In genomic region chr17:67364847-67365761, GRCh38 we compare ENCODE assay signal across 9 cellular contexts. TPM values are rescaled to one million over a fixed set of nuclear protein-coding genes. Genes with fewer than 3 reads are reported as not detected.
DNase-seq lines count a peak whose midpoint lies in the region; ATAC-seq, FAIRE-seq and TF ChIP-seq lines count a peak whose summit lies in the region.
"Had no signal": no experiment of that assay in that cellular context is flagged by ENCODE, and none has a peak within 500 bp of the region (broad histone marks: within the 10 kb centered on the region; RNA-seq: fewer than 3 reads in every experiment).

No MANE protein-coding gene starts in this region.

- peaks cover 64% of the 10 kb centered on the region for H3K79me2 ChIP-seq in OCI-LY3 (ENCODE audit: low read length)

- no peak for TF ChIP-seq CTCF in Caco-2 (IDR thresholded peaks at IDR 0.05; ENCODE audit: insufficient read depth in 1 of 2, low read depth in 1 of 2, low read length in 1 of 2, severe bottlenecking in 1 of 2, unreplicated experiment in 1 of 2)
- TF ChIP-seq CTCF in OCI-LY3 (IDR thresholded peaks at IDR 0.05; ENCODE audit: low read depth, low read length), result no peak

- H3K27me3 Mint-ChIP-seq in Caco-2 (ENCODE audit: insufficient read depth, unreplicated experiment), result no peaks in the 10 kb centered on the region
- no peaks in the 10 kb centered on the region for H3K27me3 Mint-ChIP-seq in effector memory CD8-positive, alpha-beta T cell

- H3K4me3 Mint-ChIP-seq in Caco-2 (ENCODE audit: unreplicated experiment), result peak overlapping the region; percentile 90
- peak overlapping the region; percentile 77 to 91 for H3K4me3 Mint-ChIP-seq in effector memory CD8-positive, alpha-beta T cell

- FAIRE-seq in frontal cortex (lab: Jason Lieb, UNC), result no peak
- FAIRE-seq: colon had no signal

- POLR2A ChIA-PET in Caco-2 (lab: Charles Lee), result no interaction called here

- H3K4me3 ChIP-seq in Caco-2 (ENCODE audit: low read depth, low read length) (peak overlapping the region; percentile 94), OCI-LY3 (ENCODE audit: low read length) (peak overlapping the region; percentile 96), neuron (ENCODE audit: low read length) (peak overlapping the region; percentile 89)

- H3K27me3 ChIP-seq in Caco-2 (replicated peaks; ENCODE audit: control insufficient read depth, insufficient read depth, low read length) (no peaks in the 10 kb centered on the region), OCI-LY3 (ENCODE audit: low read depth, low read length) (no peaks in the 10 kb centered on the region), neuron (ENCODE audit: insufficient read depth, low read length) (no peaks in the 10 kb centered on the region)

- H3K4me2 ChIP-seq in OCI-LY3 (ENCODE audit: low read length), result peak overlapping the region; percentile 89

- peak overlapping the region; percentile 82 for H3K9ac ChIP-seq in OCI-LY3 (ENCODE audit: low read length)

- peaks cover 5% of the 10 kb centered on the region for H3K4me1 Mint-ChIP-seq in Caco-2 (ENCODE audit: low read depth, unreplicated experiment)
- H3K4me1 Mint-ChIP-seq in effector memory CD8-positive, alpha-beta T cell (ENCODE audit: low read depth in 2 of 2), result peaks cover 39 to 42% of the 10 kb centered on the region in 2 donors

- H3K36me3 ChIP-seq in Caco-2 (ENCODE audit: control insufficient read depth, insufficient read depth, low read length) (peaks cover 2% of the 10 kb centered on the region), OCI-LY3 (replicated peaks; ENCODE audit: low read depth, low read length) (peaks cover 21% of the 10 kb centered on the region), neuron (ENCODE audit: insufficient read depth, low read length) (peaks cover 16% of the 10 kb centered on the region)

- BruUV-seq in Caco-2 (replicated peaks; lab: Mats Ljungman, UMichigan), result TSS peak; percentile 36

- H3K4me1 ChIP-seq in Caco-2 (peaks cover 3% of the 10 kb centered on the region; the same call in 1 of the 2 replicates), OCI-LY3 (ENCODE audit: low read length) (peaks cover 18% of the 10 kb centered on the region), neuron (ENCODE audit: insufficient read depth, low read length) (peaks cover 23% of the 10 kb centered on the region)

- H3K27ac ChIP-seq in OCI-LY3 (ENCODE audit: low read length), result peak overlapping the region; percentile 53

- H3K27ac Mint-ChIP-seq in Caco-2 (ENCODE audit: unreplicated experiment), result peak overlapping the region; percentile 82
- H3K27ac Mint-ChIP-seq in effector memory CD8-positive, alpha-beta T cell, result peak overlapping the region; percentile 90 to 99

- intact Hi-C loops in Caco-2 (cut with micrococcal nuclease; ENCODE audit: unreplicated experiment), result no loop called here

- H3K36me3 Mint-ChIP-seq in Caco-2 (ENCODE audit: insufficient read depth, unreplicated experiment), result peaks cover 55% of the 10 kb centered on the region
- H3K36me3 Mint-ChIP-seq in effector memory CD8-positive, alpha-beta T cell (ENCODE audit: insufficient read depth), result peaks cover 24% of the 10 kb centered on the region

- H4K20me1 ChIP-seq in OCI-LY3 (ENCODE audit: insufficient read depth, low read length), result peaks cover 39% of the 10 kb centered on the region

- no peak overlapping the region for H2AFZ ChIP-seq in OCI-LY3 (ENCODE audit: low read depth, low read length)
- H2AFZ ChIP-seq in neuron (ENCODE audit: low read depth, low read length), result no peak overlapping the region

- no peaks in the 10 kb centered on the region for H3K9me3 Mint-ChIP-seq in Caco-2 (ENCODE audit: unreplicated experiment)
- no peaks in the 10 kb centered on the region for H3K9me3 Mint-ChIP-seq in effector memory CD8-positive, alpha-beta T cell

- H3K9me3 ChIP-seq in Caco-2, result no peaks in the 10 kb centered on the region
- H3K9me3 ChIP-seq in OCI-LY3 (ENCODE audit: insufficient read depth, low read length), result no peaks in the 10 kb centered on the region
- H3K9me3 ChIP-seq in neuron (ENCODE audit: low read length), result no peaks in the 10 kb centered on the region

- CTCF ChIA-PET in Caco-2 (lab: Charles Lee), result interaction anchor here (0.7 kb wide), 1 partner anchor 110 kb away, joined by 3 read pairs; no protein-coding TSS in a partner anchor

- ATAC-seq in effector memory CD8-positive, alpha-beta T cell (replicated peaks), result no peak
- no peak for ATAC-seq in HG02798 (IDR thresholded peaks at IDR 0.05; ENCODE audit: poor library complexity, unreplicated experiment)

- no peak for DNase-seq in Caco-2
- DNase-seq in effector memory CD8-positive, alpha-beta T cell, result no peak
- DNase-seq in DMS53 treated with DMSO at 0.1 percent for 48 hours (lab: John Stamatoyannopoulos, UW; ENCODE audit: unreplicated experiment), result no peak
- no peak for DNase-seq in NCI-H226
- DNase-seq in frontal cortex (ENCODE audit: low spot score in 2 of 2), result no peak

RNA-seq across cellular contexts. Expression of gene PSMD12, which starts 1.3 kb away (rescaled TPM):
- total RNA-seq in Caco-2 (2022) (84.4 and 94.0 TPM in 2 replicates), frontal cortex (57.5 TPM)

RNA-seq across cellular contexts. Expression of gene PITPNC1, which starts 12.0 kb away (rescaled TPM):
- 3.1 and 4.2 TPM in 2 replicates for total RNA-seq in Caco-2 (2022)
- 70.9 TPM for total RNA-seq in frontal cortex

Comparison
In these comparisons a context has a peak if more than half of its experiments do, and no peak if none do; other contexts are left out.
1. RNA of gene PITPNC1, which starts 12.0 kb away (total RNA-seq): 70.9 TPM in frontal cortex (single experiment); 3.1 to 4.2 TPM in Caco-2; every median in the first group is over 10 times any median in the second.
2. Peak in every context shown above with its lines, with median percentiles within 50 percentile points of each other: H3K4me3 ChIP-seq.